ENCODE assay signal across 8 cellular contexts in the genomic region with DNA sequence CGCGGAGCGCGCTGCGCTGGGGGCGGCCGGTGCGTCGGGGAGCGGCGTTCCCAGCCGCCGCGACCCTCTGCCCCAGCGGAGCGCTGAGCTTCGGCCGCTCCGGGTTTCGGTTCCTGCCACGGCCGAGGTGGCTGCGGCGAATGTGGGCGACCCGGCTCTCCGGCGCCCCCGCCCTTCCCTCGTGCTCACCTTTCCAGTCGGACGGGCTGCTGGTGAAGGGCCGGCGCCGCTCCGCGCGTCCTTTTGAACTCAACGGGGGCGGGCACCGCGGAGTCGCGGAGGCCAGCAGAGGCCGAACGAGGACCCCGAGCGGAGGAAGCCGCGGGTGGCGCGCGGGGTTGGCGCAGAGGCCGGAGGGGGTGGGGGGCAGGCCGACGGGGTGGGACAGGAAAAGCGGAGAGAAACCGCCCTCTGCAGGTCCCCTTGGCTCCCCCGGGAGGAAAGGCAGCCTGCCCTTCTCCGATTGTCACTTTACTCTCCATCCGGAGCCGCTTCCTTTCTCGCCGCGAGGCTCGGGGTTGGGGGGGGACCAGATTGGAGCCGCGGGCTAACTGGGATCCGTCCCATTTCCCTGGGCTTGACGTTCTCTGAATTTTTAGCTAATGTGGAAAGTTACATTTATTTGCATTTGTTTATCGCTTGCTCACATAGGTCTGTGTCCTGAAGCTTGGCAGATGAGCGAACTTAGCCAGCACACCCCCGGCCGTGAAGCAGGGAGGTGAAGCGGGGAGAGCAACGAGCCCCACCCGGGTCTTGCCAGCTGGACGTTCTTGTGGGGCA. TPM values are rescaled to one million over a fixed set of nuclear protein-coding genes. Genes with fewer than 3 reads are reported as not detected.
A peak's percentile ranks its signal among the peaks of the same experiment; 100 is the strongest.
DNase-seq lines count a peak whose midpoint lies in the region; ATAC-seq and TF ChIP-seq lines count a peak whose summit lies in the region.

A gene with protein sequence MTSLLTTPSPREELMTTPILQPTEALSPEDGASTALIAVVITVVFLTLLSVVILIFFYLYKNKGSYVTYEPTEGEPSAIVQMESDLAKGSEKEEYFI (minus strand): TSS at position 349 of the 780 bp plus-strand sequence. CDS start 1,137 bp downstream, outside the sequence.

- H3K27ac ChIP-seq in SJCRH30, result no peak within 1 kb of the TSS

- H3K4me1 ChIP-seq in SJCRH30, result no peaks in the 10 kb centered on the region
- peaks cover 16% of the 10 kb centered on the region for H3K4me1 ChIP-seq in adipocyte (ENCODE audit: control insufficient read depth, insufficient read depth, low read length)

- no peak for TF ChIP-seq CTCF in BJ (IDR thresholded peaks at IDR 0.05; ENCODE audit: insufficient read depth, low read depth, low read length)

- H3K9me3 ChIP-seq in SJCRH30 (replicated peaks) (no peaks in the 10 kb centered on the region), adipocyte (ENCODE audit: control insufficient read depth, low read length) (no peaks in the 10 kb centered on the region)

- H3K27me3 ChIP-seq in BJ (ENCODE audit: control insufficient read depth, insufficient read depth, low read length) (no peaks in the 10 kb centered on the region), SJCRH30 (no peaks in the 10 kb centered on the region), adipocyte (replicated peaks; ENCODE audit: control insufficient read depth, insufficient read depth, low read length) (no peaks in the 10 kb centered on the region)

- peak within 1 kb of the TSS; percentile 46 for H3K4me3 ChIP-seq in BJ (ENCODE audit: low read depth, low read length)
- peak within 1 kb of the TSS; percentile 61 for H3K4me3 ChIP-seq in SJCRH30
- peak within 1 kb of the TSS; percentile 90 for H3K4me3 ChIP-seq in adipocyte (ENCODE audit: low read length)

- H3K36me3 ChIP-seq in BJ (ENCODE audit: control insufficient read depth, insufficient read depth, low read length), result no peaks in the 10 kb centered on the region
- H3K36me3 ChIP-seq in SJCRH30, result no peaks in the 10 kb centered on the region
- H3K36me3 ChIP-seq in adipocyte (ENCODE audit: control insufficient read depth, insufficient read depth, low read length, severe bottlenecking), result no peaks in the 10 kb centered on the region

- peak within 1 kb of the TSS; percentile 85 for H3K9ac ChIP-seq in adipocyte (ENCODE audit: low read length)

- peak; percentile 76 for ATAC-seq in GM19372 (IDR thresholded peaks at IDR 0.05; ENCODE audit: low read depth, unreplicated experiment)
- ATAC-seq in HG03521 (IDR thresholded peaks at IDR 0.05; ENCODE audit: unreplicated experiment), result peak; percentile 65
- ATAC-seq in left cardiac atrium, result peak; percentile 81 to 82

- intact Hi-C loops in left cardiac atrium (cut with DNase I), result no loop called here

- CTCF ChIA-PET in BJ (lab: Yijun Ruan, JAX), result interaction anchor here (0.5 to 2.6 kb wide), 6 partner anchors 11 to 498 kb away, joined by 3 to 35 read pairs (median 3); no protein-coding TSS in a partner anchor

- no peak for DNase-seq in BJ (ENCODE audit: low read depth)
- peak; percentile 63 to 65 for DNase-seq in SJCRH30
- peak; percentile 70 for DNase-seq in adipocyte (ENCODE audit: low read depth)
- DNase-seq in left cardiac atrium, result peak; percentile 63
- no peak for DNase-seq in renal cortical epithelial cell (ENCODE audit: low read depth)
- DNase-seq in GOT3 (lab: John Stamatoyannopoulos, UW), result no peak

- POLR2A ChIA-PET in BJ (lab: Charles Lee), result interaction anchor here (0.6 kb wide), 1 partner anchor 51 kb away, joined by 5 read pairs; no protein-coding TSS in a partner anchor

RNA-seq across cellular contexts. Expression of the gene that starts here (rescaled TPM):
- 54.7 and 57.6 TPM in 2 replicates for polyA plus RNA-seq in BJ (2011; rRNA removed)
- 28.0 and 30.1 TPM in 2 replicates for polyA minus RNA-seq in BJ (2011; rRNA and poly(A)+ RNA removed)
- 0.38 and 1.2 TPM in 2 replicates for total RNA-seq in SJCRH30 (2014; rRNA removed; shearing (Covaris generic))
- 1 to 10 TPM; 5.0 to 6.0 TPM for total RNA-seq in left cardiac atrium
- total RNA-seq in renal cortical epithelial cell, result 19.8 and 22.5 TPM in 2 replicates

Comparison
In these comparisons a context has a peak if more than half of its experiments do, and no peak if none do; other contexts are left out.
1. DNase-seq: peak in SJCRH30 (2 of 2), adipocyte (single experiment) and left cardiac atrium (single experiment); none in BJ (single experiment), renal cortical epithelial cell (single experiment) and GOT3 (single experiment).
2. Peak in every context shown above with its lines, with median percentiles within 50 percentile points of each other: H3K4me3 ChIP-seq and ATAC-seq.